9 cellular contexts compared by ENCODE assay signal in the genomic region with DNA sequence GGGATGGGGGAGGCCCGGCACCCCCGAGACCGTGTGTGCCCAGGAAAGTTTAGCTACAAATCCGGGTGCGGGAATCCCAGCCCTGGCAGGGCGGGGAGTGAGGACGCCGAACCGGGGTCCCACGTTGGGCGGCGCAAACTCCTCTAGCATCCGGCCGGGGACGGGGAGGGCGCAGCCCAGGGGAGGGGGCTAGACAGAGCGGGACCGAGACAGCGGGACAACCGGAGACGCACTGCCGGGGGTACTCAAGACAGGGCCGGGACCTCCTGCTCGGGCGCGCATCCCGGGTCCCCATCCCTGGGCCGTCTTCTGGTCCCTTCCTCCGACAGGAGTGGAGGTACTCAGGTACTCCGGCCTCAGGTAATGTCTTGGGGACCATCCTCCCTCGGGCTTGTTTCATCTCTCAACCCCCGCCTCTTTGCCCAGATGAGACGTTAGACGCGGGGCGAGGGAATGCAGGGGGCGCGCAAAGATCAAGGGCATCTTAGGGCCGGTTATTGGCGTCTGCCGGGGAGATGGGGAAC. TPM values are rescaled to one million over a fixed set of nuclear protein-coding genes. Genes with fewer than 3 reads are reported as not detected.
A peak's percentile ranks its signal among the peaks of the same experiment; 100 is the strongest.
DNase-seq lines count a peak whose midpoint lies in the region; ATAC-seq and TF ChIP-seq lines count a peak whose summit lies in the region.
"Had no signal": no experiment of that assay in that cellular context is flagged by ENCODE, and none has a peak within 500 bp of the region (broad histone marks: within the 10 kb centered on the region; RNA-seq: fewer than 3 reads in every experiment).

No MANE protein-coding gene starts in this region.

- ATAC-seq in GM21619 (IDR thresholded peaks at IDR 0.05; ENCODE audit: unreplicated experiment) (peak; percentile 1), GM19351 (IDR thresholded peaks at IDR 0.05; ENCODE audit: unreplicated experiment) (no peak)

- peaks cover 0 to 3% of the 10 kb centered on the region in 2 donors for H3K27me3 ChIP-seq in Peyer's patch
- H3K27me3 ChIP-seq in fibroblast of lung (ENCODE audit: control insufficient read depth, insufficient read depth, low read length): peaks cover 15% of the 10 kb centered on the region

- no peak for TF ChIP-seq POLR2A in Peyer's patch (IDR thresholded peaks at IDR 0.05)

- no peaks in the 10 kb centered on the region for H4K20me1 ChIP-seq in fibroblast of lung (ENCODE audit: control insufficient read depth, extremely low read depth, insufficient read depth, low read length)

- DNase-seq in Peyer's patch (no peak), fibroblast of lung (ENCODE audit: low read depth in 2 of 2) (no peak), retina (peak; percentile 58), medulla oblongata (ENCODE audit: extremely low spot score) (no peak), NCI-H2081 treated with DMSO at 0.1 percent for 48 hours (lab: John Stamatoyannopoulos, UW) (no peak), hepatic stellate cell (ENCODE audit: low spot score) (no peak)

- TF ChIP-seq CTCF in Peyer's patch (IDR thresholded peaks at IDR 0.05) (no peak), fibroblast of lung (conservative IDR thresholded peaks at IDR 0.05 in 1 of 2, IDR thresholded peaks at IDR 0.05 in 1 of 2; ENCODE audit: low read depth in 1 of 2, low read length in 2 of 2) (no peak)

- no peak overlapping the region for H2AFZ ChIP-seq in fibroblast of lung (ENCODE audit: low read length)

- H3K36me3 ChIP-seq in Peyer's patch (no peaks in the 10 kb centered on the region), fibroblast of lung (ENCODE audit: control insufficient read depth, insufficient read depth, low read length) (no peaks in the 10 kb centered on the region)

- H3K4me1 ChIP-seq in Peyer's patch: peaks cover 0 to 9% (median 3%) of the 10 kb centered on the region in 4 donors
- H3K4me1 ChIP-seq in fibroblast of lung (ENCODE audit: control insufficient read depth, extremely low read depth, insufficient read depth, low read length): no peaks in the 10 kb centered on the region

- H3K9me3 ChIP-seq in Peyer's patch: no peaks in the 10 kb centered on the region
- H3K9me3 ChIP-seq in fibroblast of lung (ENCODE audit: control insufficient read depth, insufficient read depth, low read depth, low read length): no peaks in the 10 kb centered on the region

- peak overlapping the region; percentile 51 for H3K4me2 ChIP-seq in fibroblast of lung (ENCODE audit: extremely low read depth, insufficient read depth, low read length)

- H3K9ac ChIP-seq in fibroblast of lung (ENCODE audit: insufficient read depth, low read length): no peak overlapping the region

- H3K27ac ChIP-seq in Peyer's patch (no peak overlapping the region), fibroblast of lung (ENCODE audit: insufficient read depth, low read length) (no peak overlapping the region)

- H3K79me2 ChIP-seq in fibroblast of lung (ENCODE audit: control insufficient read depth, insufficient read depth, low read length): no peaks in the 10 kb centered on the region

- peak overlapping the region; percentile 39 to 74 (median 66) for H3K4me3 ChIP-seq in Peyer's patch
- peak overlapping the region in 2 of 4 experiments; percentile 32 to 48 for H3K4me3 ChIP-seq in fibroblast of lung (replicated peaks in 1 of 4; ENCODE audit: control extremely low read depth in 1 of 4, insufficient read depth in 1 of 4, low read depth in 3 of 4, low read length in 4 of 4)

RNA-seq across cellular contexts. Expression of a gene that starts 0.6 kb away (rescaled TPM):
- total RNA-seq in Peyer's patch (1 to 10 TPM in 3 of 4 donors, under 1 TPM in 1; 0.53 to 7.4 (median 3.0) TPM), fibroblast of lung (under 0.01 and 0.33 TPM in 2 replicates)
- 0.29 and 0.40 TPM in 2 replicates for polyA plus RNA-seq in fibroblast of lung
- 0.37 and 0.51 TPM in 2 replicates for polyA plus RNA-seq in fibroblast of lung (2012)
- polyA minus RNA-seq in fibroblast of lung (ENCODE audit: low replicate concordance): 0.39 and 1.8 TPM in 2 replicates
- total RNA-seq: NCI-H460 had no signal
